ENCODE assay signal across 22 cellular contexts in genomic region chr2:229230215-229230614, GRCh38. TPM values are rescaled to one million over a fixed set of nuclear protein-coding genes. Genes with fewer than 3 reads are reported as not detected.
"Had no signal": no experiment of that assay in that cellular context is flagged by ENCODE, and none has a peak within 500 bp of the region (broad histone marks: within the 10 kb centered on the region; RNA-seq: fewer than 3 reads in every experiment).

No MANE protein-coding gene starts in this region.

- DNase-seq: activated CD4-positive, alpha-beta memory T cell treated with anti-CD3 and anti-CD28 coated beads, Interleukin-2, amount 10 ng/mL, durations not matched to agents 7 days and 5 days; activated CD4-positive, alpha-beta T cell treated with anti-CD3 and anti-CD28 coated beads for 48 hours; activated CD4-positive, CD25-positive, alpha-beta regulatory T cell; activated CD8-positive, alpha-beta memory T cell treated with anti-CD3 and anti-CD28 coated beads, Interleukin-2, amount 10 ng/mL, durations not matched to agents 7 days and 5 days; activated naive CD4-positive, alpha-beta T cell treated with anti-CD3 and anti-CD28 coated beads, Interleukin-2, amount 10 ng/mL, durations not matched to agents 7 days and 5 days; activated naive CD8-positive, alpha-beta T cell treated with anti-CD3 and anti-CD28 coated beads, Interleukin-2, amount 50 U/mL, for 24 hours; activated T-cell treated with anti-CD3 and anti-CD28 coated beads, Interleukin-2, amount 50 U/mL, for 24 hours; effector CD8-positive, alpha-beta T cell; esophagus squamous epithelium; foreskin fibroblast; glutamatergic neuron; hypothalamus; mesenchymal stem cell; naive thymus-derived CD4-positive, alpha-beta T cell; stimulated activated naive CD4-positive, alpha-beta T cell; T-helper 1 cell; T1000; upper lobe of right lung had no signal

- H3K9me3 ChIP-seq: esophagus squamous epithelium, prostate gland, sigmoid colon, upper lobe of right lung had no signal

- H3K36me3 ChIP-seq: esophagus squamous epithelium, prostate gland, sigmoid colon, upper lobe of right lung had no signal

- ATAC-seq: activated CD8-positive, alpha-beta memory T cell treated with anti-CD3 and anti-CD28 coated beads, Interleukin-2, amount 10 ng/mL, durations not matched to agents 7 days and 5 days; activated naive CD8-positive, alpha-beta T cell treated with anti-CD3 and anti-CD28 coated beads, Interleukin-2, amount 50 U/mL, for 24 hours; naive thymus-derived CD4-positive, alpha-beta T cell; upper lobe of right lung had no signal

- H3K4me1 ChIP-seq: prostate gland had no signal

- H3K27me3 ChIP-seq: esophagus squamous epithelium, sigmoid colon, upper lobe of right lung had no signal

- H3K27ac ChIP-seq: prostate gland, upper lobe of right lung had no signal

- H3K4me3 ChIP-seq: prostate gland, sigmoid colon, upper lobe of right lung had no signal

RNA-seq across cellular contexts. Expression of gene PID1, which starts 40.9 kb away (rescaled TPM):
- total RNA-seq: activated CD4-positive, alpha-beta memory T cell treated with anti-CD3 and anti-CD28 coated beads, Interleukin-2, amount 10 ng/mL, durations not matched to agents 7 days and 5 days; activated CD8-positive, alpha-beta memory T cell treated with anti-CD3 and anti-CD28 coated beads, Interleukin-2, amount 10 ng/mL, durations not matched to agents 7 days and 5 days; endothelial cell of umbilical vein; osteocyte had no signal
- polyA plus RNA-seq: endothelial cell of umbilical vein had no signal
